9 cellular contexts compared by ENCODE assay signal in the genomic region with DNA sequence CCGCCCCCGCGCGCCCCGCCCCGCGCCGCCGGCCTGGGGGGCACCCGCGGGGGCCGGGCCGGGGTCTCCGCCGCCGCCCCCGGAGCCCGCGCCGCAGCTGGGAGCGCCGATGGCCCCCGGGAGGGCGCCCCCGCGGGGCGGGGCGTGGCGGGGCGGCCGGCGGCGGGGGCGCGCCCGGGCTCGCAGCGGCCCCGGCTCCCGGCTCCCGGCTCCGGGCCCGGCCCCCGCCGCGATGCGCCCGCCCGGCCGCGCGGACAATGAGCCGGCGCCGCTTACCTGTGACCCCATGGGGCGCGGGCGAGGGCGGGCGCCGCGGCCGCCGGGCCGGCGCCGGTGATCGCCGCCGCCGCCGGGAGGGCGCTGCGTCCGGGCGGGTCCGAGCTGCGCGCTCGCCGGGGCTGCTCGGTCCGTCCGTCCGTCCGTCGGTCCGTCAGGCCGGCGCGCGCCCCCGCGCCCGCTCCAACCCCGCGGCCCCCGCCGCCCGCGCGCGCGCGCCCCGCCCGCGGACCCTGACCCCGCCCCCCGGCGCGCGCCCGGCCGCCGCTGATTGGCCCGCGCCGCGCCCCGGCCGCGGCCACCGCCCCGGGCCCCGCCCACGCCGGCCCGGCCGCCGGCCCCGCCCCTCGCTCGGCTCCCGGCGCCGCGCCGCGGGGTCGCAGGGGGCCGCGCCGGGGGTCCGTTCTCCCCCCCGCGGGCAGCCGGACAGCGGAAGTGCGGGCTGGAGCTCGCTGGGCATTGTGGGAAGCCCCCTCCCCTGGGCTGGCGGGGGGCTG. TPM values are rescaled to one million over a fixed set of nuclear protein-coding genes. Genes with fewer than 3 reads are reported as not detected.
DNase-seq lines count a peak whose midpoint lies in the region; ATAC-seq and TF ChIP-seq lines count a peak whose summit lies in the region.
"Had no signal": no experiment of that assay in that cellular context is flagged by ENCODE, and none has a peak within 500 bp of the region (broad histone marks: within the 10 kb centered on the region; RNA-seq: fewer than 3 reads in every experiment).

A gene with protein sequence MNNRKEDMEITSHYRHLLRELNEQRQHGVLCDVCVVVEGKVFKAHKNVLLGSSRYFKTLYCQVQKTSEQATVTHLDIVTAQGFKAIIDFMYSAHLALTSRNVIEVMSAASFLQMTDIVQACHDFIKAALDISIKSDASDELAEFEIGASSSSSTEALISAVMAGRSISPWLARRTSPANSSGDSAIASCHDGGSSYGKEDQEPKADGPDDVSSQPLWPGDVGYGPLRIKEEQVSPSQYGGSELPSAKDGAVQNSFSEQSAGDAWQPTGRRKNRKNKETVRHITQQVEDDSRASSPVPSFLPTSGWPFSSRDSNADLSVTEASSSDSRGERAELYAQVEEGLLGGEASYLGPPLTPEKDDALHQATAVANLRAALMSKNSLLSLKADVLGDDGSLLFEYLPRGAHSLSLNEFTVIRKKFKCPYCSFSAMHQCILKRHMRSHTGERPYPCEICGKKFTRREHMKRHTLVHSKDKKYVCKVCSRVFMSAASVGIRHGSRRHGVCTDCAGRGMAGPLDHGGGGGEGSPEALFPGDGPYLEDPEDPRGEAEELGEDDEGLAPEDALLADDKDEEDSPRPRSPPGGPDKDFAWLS (minus strand): TSS at position 444 of the 773 bp plus-strand sequence. CDS start 40,507 bp downstream, outside the sequence.

- DNase-seq in activated CD4-positive, alpha-beta T cell treated with anti-CD3 and anti-CD28 coated beads for 36 hours: peak; percentile 54
- no peak for DNase-seq in activated CD4-positive, alpha-beta T cell treated with anti-CD3 and anti-CD28 coated beads for 4 hours
- no peak for DNase-seq in T-helper 17 cell
- DNase-seq in esophagus muscularis mucosa (ENCODE audit: extremely low spot score): no peak

- H3K27ac Mint-ChIP-seq in activated CD4-positive, alpha-beta T cell treated with anti-CD3 and anti-CD28 coated beads for 36 hours: no peak within 1 kb of the TSS
- H3K27ac Mint-ChIP-seq in T-helper 17 cell: peak within 1 kb of the TSS; percentile 39

- intact Hi-C loops in activated CD4-positive, alpha-beta T cell treated with anti-CD3 and anti-CD28 coated beads for 36 hours (cut with DNase I, micrococcal nuclease): loop anchor here in 1 of 2 experiments (2.0 kb wide), 1 partner anchor 64 kb away; the partner anchor contains the start of gene DNAJC5
- intact Hi-C loops in esophagus muscularis mucosa (cut with DNase I): loop anchor here (2.0 kb wide), 1 partner anchor 32 kb away; no protein-coding TSS in a partner anchor

- H3K36me3 Mint-ChIP-seq in activated CD4-positive, alpha-beta T cell treated with anti-CD3 and anti-CD28 coated beads for 36 hours (ENCODE audit: low read depth): no peaks in the 10 kb centered on the region
- H3K36me3 Mint-ChIP-seq in T-helper 17 cell (ENCODE audit: low read depth): peaks cover 5% of the 10 kb centered on the region

- H3K4me3 ChIP-seq in esophagus muscularis mucosa (peak within 1 kb of the TSS; percentile 74 to 91 (median 76)), muscle layer of duodenum (ENCODE audit: low read depth in 1 of 2, low read length in 2 of 2) (peak within 1 kb of the TSS; percentile 61 to 62)

- peak within 1 kb of the TSS; percentile 65 for H3K4me3 Mint-ChIP-seq in activated CD4-positive, alpha-beta T cell treated with anti-CD3 and anti-CD28 coated beads for 36 hours
- H3K4me3 Mint-ChIP-seq in T-helper 17 cell: peak within 1 kb of the TSS; percentile 96

- POLR2A ChIA-PET in activated CD4-positive, alpha-beta T cell treated with anti-CD3 and anti-CD28 coated beads for 36 hours (lab: Charles Lee): no interaction called here

- no peak for TF ChIP-seq POLR2A in esophagus muscularis mucosa (IDR thresholded peaks at IDR 0.05; ENCODE audit: low read depth)

- TF ChIP-seq CTCF in esophagus muscularis mucosa (IDR thresholded peaks at IDR 0.05): no peak

- H3K4me1 ChIP-seq in esophagus muscularis mucosa (peaks cover 43 to 72% (median 64%) of the 10 kb centered on the region in 4 donors), muscle layer of duodenum (ENCODE audit: control insufficient read depth in 1 of 2, insufficient read depth in 2 of 2, low read length in 2 of 2) (peaks cover 5 to 35% of the 10 kb centered on the region in 2 donors)

- H3K9me3 ChIP-seq in T-helper 17 cell (ENCODE audit: control insufficient read depth, low read length, poor library complexity, severe bottlenecking) (no peaks in the 10 kb centered on the region), esophagus muscularis mucosa (no peaks in the 10 kb centered on the region), muscle layer of duodenum (ENCODE audit: control insufficient read depth in 1 of 2, low read length in 2 of 2) (no peaks in the 10 kb centered on the region)

- WGBS in esophagus muscularis mucosa: 3% methylated on average over 6 of the region's 152 CpGs

- TF ChIP-seq EP300 in esophagus muscularis mucosa (IDR thresholded peaks at IDR 0.05): no peak

- ATAC-seq in activated CD4-positive, alpha-beta T cell treated with anti-CD3 and anti-CD28 coated beads for 36 hours: peak; percentile 40
- ATAC-seq in HG03095 (IDR thresholded peaks at IDR 0.05; ENCODE audit: unreplicated experiment) (peak; percentile 45), T-helper 17 cell (peak; percentile 57), HG03571 (IDR thresholded peaks at IDR 0.05; ENCODE audit: unreplicated experiment) (no peak), GM21447 (IDR thresholded peaks at IDR 0.05; ENCODE audit: unreplicated experiment) (no peak)

- CTCF ChIA-PET in activated CD4-positive, alpha-beta T cell treated with anti-CD3 and anti-CD28 coated beads for 36 hours (lab: Charles Lee): no interaction called here

- H3K27ac ChIP-seq in esophagus muscularis mucosa (replicated peaks in 1 of 4): peak within 1 kb of the TSS; percentile 72 to 82 (median 80)
- no peak within 1 kb of the TSS for H3K27ac ChIP-seq in muscle layer of duodenum (ENCODE audit: low read length)
- H3K27ac ChIP-seq: epithelial cell of prostate had no signal

- peaks cover 15% of the 10 kb centered on the region for H3K4me1 Mint-ChIP-seq in activated CD4-positive, alpha-beta T cell treated with anti-CD3 and anti-CD28 coated beads for 36 hours
- H3K4me1 Mint-ChIP-seq in T-helper 17 cell: peaks cover 8% of the 10 kb centered on the region

- no peaks in the 10 kb centered on the region for H3K9me3 Mint-ChIP-seq in activated CD4-positive, alpha-beta T cell treated with anti-CD3 and anti-CD28 coated beads for 36 hours (ENCODE audit: low read depth)

- H3K27me3 Mint-ChIP-seq in activated CD4-positive, alpha-beta T cell treated with anti-CD3 and anti-CD28 coated beads for 36 hours: peaks cover 31% of the 10 kb centered on the region
- H3K27me3 Mint-ChIP-seq in T-helper 17 cell: peaks cover 41% of the 10 kb centered on the region

- H3K27me3 ChIP-seq in esophagus muscularis mucosa (peaks cover 0 to 36% (median 0%) of the 10 kb centered on the region in 4 donors), muscle layer of duodenum (ENCODE audit: low read depth, low read length) (peaks cover 22% of the 10 kb centered on the region)

- no peaks in the 10 kb centered on the region for H3K36me3 ChIP-seq in esophagus muscularis mucosa
- H3K36me3 ChIP-seq in muscle layer of duodenum (ENCODE audit: control insufficient read depth in 1 of 2, insufficient read depth in 2 of 2, low read length in 2 of 2): no peaks in the 10 kb centered on the region

RNA-seq across cellular contexts. Expression of the gene that starts here (rescaled TPM):
- total RNA-seq in activated CD4-positive, alpha-beta T cell treated with anti-CD3 and anti-CD28 coated beads for 36 hours: 1 to 10 TPM in 1 of 2 experiments, under 1 TPM in 1; 0.88 to 1.3 TPM
- total RNA-seq in T-helper 17 cell (under 1 TPM; 0.21 to 0.72 TPM), esophagus muscularis mucosa (10 to 100 TPM in 3 of 4 donors, 1 to 10 TPM in 1; 9.6 to 22.8 (median 13.8) TPM)

Comparison
In these comparisons a context has a peak if more than half of its experiments do, and no peak if none do; other contexts are left out.
1. RNA of the gene that starts here (total RNA-seq): 9.6 to 22.8 TPM in esophagus muscularis mucosa; 0.88 to 1.3 TPM in activated CD4-positive, alpha-beta T cell treated with anti-CD3 and anti-CD28 coated beads for 36 hours and 0.21 to 0.72 TPM in T-helper 17 cell; every median in the first group is over 4 times any median in the second.
2. Peak in ATAC-seq in T-helper 17 cell; RNA of the gene not detected or under 1 TPM.
3. ATAC-seq: peak in activated CD4-positive, alpha-beta T cell treated with anti-CD3 and anti-CD28 coated beads for 36 hours (single experiment) and HG03095 (single experiment); none in HG03571 (single experiment) and GM21447 (single experiment).